In genomic region chr6:161370882-161371281, GRCh38 we compare ENCODE assay signal across 8 cellular contexts.
DNase-seq lines count a peak whose midpoint lies in the region; ATAC-seq and TF ChIP-seq lines count a peak whose summit lies in the region.

No MANE protein-coding gene starts in this region.

- H3K27ac ChIP-seq in epithelial cell of prostate = no peak overlapping the region
- no peak overlapping the region for H3K27ac ChIP-seq in stomach

- DNase-seq in Calu3 (peak; percentile 77), NOMO-1 (lab: John Stamatoyannopoulos, UW; ENCODE audit: unreplicated experiment in 2 of 2) (peak; percentile 67 to 82), epithelial cell of prostate (ENCODE audit: low read depth, low spot score) (peak; percentile 43), stomach (peak; percentile 65)
- peak; percentile 19 for DNase-seq in activated CD8-positive, alpha-beta memory T cell treated with anti-CD3 and anti-CD28 coated beads, Interleukin-2, amount 50 U/mL, for 24 hours (ENCODE audit: extremely low read depth)

- peaks cover under 1 to 18% (median 17%) of the 10 kb centered on the region in 4 donors for H3K4me1 ChIP-seq in stomach

- intact Hi-C loops in Calu3 (cut with micrococcal nuclease; ENCODE audit: unreplicated experiment) = loop anchor here (1.0 to 10.0 kb wide), 6 partner anchors 218 to 620 kb away; partner anchors contain the start of gene MAP3K4
- intact Hi-C loops in stomach (cut with DNase I; ENCODE audit: low total_unique reads) = loop anchor here (5.0 to 10.0 kb wide), 3 partner anchors 219 to 636 kb away; no protein-coding TSS in a partner anchor

- no peak for TF ChIP-seq POLR2A in stomach (IDR thresholded peaks at IDR 0.05)

- CTCF ChIA-PET in Calu3 (lab: Charles Lee) = interaction anchor here (0.6 to 2.7 kb wide), 19 partner anchors 10 to 636 kb away, joined by 3 to 15 read pairs (median 3); partner anchors contain the start of gene AGPAT4

- no TSS peak for BruUV-seq in Calu3 (replicated peaks; lab: Mats Ljungman, UMichigan)

- no peaks in the 10 kb centered on the region for H3K27me3 ChIP-seq in stomach

- no peak for TF ChIP-seq EP300 in stomach (IDR thresholded peaks at IDR 0.05)

- H3K36me3 ChIP-seq in stomach = no peaks in the 10 kb centered on the region

- H3K4me3 ChIP-seq in stomach = no peak overlapping the region

- no peak overlapping the region for H3K4me3 Mint-ChIP-seq in Calu3 (ENCODE audit: low read depth, unreplicated experiment)
- no peak overlapping the region for H3K4me3 Mint-ChIP-seq in nephron

- H3K27ac Mint-ChIP-seq in Calu3 (ENCODE audit: unreplicated experiment) (no peak overlapping the region), nephron (no peak overlapping the region)

- H3K9me3 ChIP-seq in stomach = no peaks in the 10 kb centered on the region

- H3K27me3 Mint-ChIP-seq in Calu3 (ENCODE audit: unreplicated experiment) = no peaks in the 10 kb centered on the region
- H3K27me3 Mint-ChIP-seq in nephron (ENCODE audit: low read depth) = no peaks in the 10 kb centered on the region

- no peaks in the 10 kb centered on the region for H3K36me3 Mint-ChIP-seq in Calu3 (ENCODE audit: insufficient read depth, unreplicated experiment)
- H3K36me3 Mint-ChIP-seq in nephron (ENCODE audit: low read depth) = no peaks in the 10 kb centered on the region

- 26 to 32% (median 29%) methylated on average over 9 of the region's 9 CpGs for WGBS in stomach, 5 donors

- TF ChIP-seq CTCF in Calu3 (IDR thresholded peaks at IDR 0.05; ENCODE audit: unreplicated experiment) (peak; percentile 83), nephron (IDR thresholded peaks at IDR 0.05; ENCODE audit: unreplicated experiment in 3 of 3) (peak; percentile 88 to 90 (median 90)), stomach (IDR thresholded peaks at IDR 0.05) (peak in 5 of 7 experiments; percentile 63 to 88 (median 86))

- H3K4me1 Mint-ChIP-seq in Calu3 (ENCODE audit: low read depth, unreplicated experiment) (no peaks in the 10 kb centered on the region), nephron (no peaks in the 10 kb centered on the region)

- H3K9me3 Mint-ChIP-seq in Calu3 (ENCODE audit: low read depth, unreplicated experiment) (no peaks in the 10 kb centered on the region), nephron (no peaks in the 10 kb centered on the region)

- peak; percentile 76 for ATAC-seq in GM19438 (IDR thresholded peaks at IDR 0.05; ENCODE audit: low read depth, unreplicated experiment)
- peak; percentile 93 for ATAC-seq in HG03520 (IDR thresholded peaks at IDR 0.05; ENCODE audit: unreplicated experiment)

Comparison
In these comparisons a context has a peak if more than half of its experiments do, and no peak if none do; other contexts are left out.
1. DNase-seq: peak in every context shown above with its lines; median percentile 77 in Calu3; 74 in NOMO-1; 65 in stomach; 43 in epithelial cell of prostate; 19 in activated CD8-positive, alpha-beta memory T cell treated with anti-CD3 and anti-CD28 coated beads, Interleukin-2, amount 50 U/mL, for 24 hours.